In genomic region chr4:8612646-8613045, GRCh38 we compare ENCODE assay signal across 1 cellular context.
TF ChIP-seq lines count a peak whose summit lies in the region.

No MANE protein-coding gene starts in this region.

TF ChIP-seq in HepG2, 621 proteins besides CTCF, POLR2A, EP300 and RAD21:
- TF ChIP-seq MNT (IDR thresholded peaks at IDR 0.05) = peak; percentile 40; the same call in 1 of the 2 replicates
- no peak for TF ChIP-seq ZNF343 (CRISPR knock-in tag; IDR thresholded peaks at IDR 0.05)
- TF ChIP-seq MBNL3 (CRISPR knock-in tag; conservative IDR thresholded peaks at IDR 0.05) = no peak
- TF ChIP-seq SRSF1 (optimal IDR thresholded peaks at IDR 0.05; ENCODE audit: low read depth, low read length) = no peak
- no peak for TF ChIP-seq HNF1B (CRISPR knock-in tag; IDR thresholded peaks at IDR 0.05)
- no peak for TF ChIP-seq KIAA2018 (CRISPR knock-in tag; IDR thresholded peaks at IDR 0.05; ENCODE audit: borderline replicate concordance)
- TF ChIP-seq MED8 (CRISPR knock-in tag; IDR thresholded peaks at IDR 0.05; ENCODE audit: insufficient replicate concordance) = no peak
- TF ChIP-seq UBTF (CRISPR knock-in tag; IDR thresholded peaks at IDR 0.05) = no peak
TF ChIP-seq in HepG2: peak in this region for 1.
